Comparison of ENCODE assay signal across 8 cellular contexts in genomic region chr17:4947411-4948165, GRCh38. TPM values are rescaled to one million over a fixed set of nuclear protein-coding genes. Genes with fewer than 3 reads are reported as not detected.
A peak's percentile ranks its signal among the peaks of the same experiment; 100 is the strongest.
DNase-seq lines count a peak whose midpoint lies in the region; ATAC-seq and TF ChIP-seq lines count a peak whose summit lies in the region.

No MANE protein-coding gene starts in this region.

- TF ChIP-seq POLR2A in HCT116 (IDR thresholded peaks at IDR 0.05; ENCODE audit: borderline replicate concordance, extremely low read depth, insufficient read depth, insufficient read length) (no peak), upper lobe of left lung (IDR thresholded peaks at IDR 0.05) (no peak)

- H3K27me3 ChIP-seq in CD4-positive, CD25-positive, alpha-beta regulatory T cell (ENCODE audit: control insufficient read depth, insufficient read depth, low read length), result no peaks in the 10 kb centered on the region
- H3K27me3 ChIP-seq in HCT116 (ENCODE audit: insufficient read depth, low read length), result no peaks in the 10 kb centered on the region
- no peaks in the 10 kb centered on the region for H3K27me3 ChIP-seq in Panc1 (ENCODE audit: control insufficient read depth, insufficient read depth, low read length)
- no peaks in the 10 kb centered on the region for H3K27me3 ChIP-seq in fibroblast of lung (ENCODE audit: control insufficient read depth, insufficient read depth, low read length)
- peaks cover 3% of the 10 kb centered on the region for H3K27me3 ChIP-seq in neural cell (ENCODE audit: insufficient read depth, low read depth, low read length)
- no peaks in the 10 kb centered on the region for H3K27me3 ChIP-seq in upper lobe of left lung

- peaks cover 4% of the 10 kb centered on the region for H3K27me3 Mint-ChIP-seq in CD4-positive, CD25-positive, alpha-beta regulatory T cell
- no peaks in the 10 kb centered on the region for H3K27me3 Mint-ChIP-seq in activated T-helper 2 cell treated with anti-CD3 and anti-CD28 coated beads, Interferon-gamma antibody, Interleukin-2, Interleukin-4, amounts not matched to agents 10 μg/mL and 5 μg/mL and 100 μg/mL, durations not matched to agents 14 hours and 24 hours and 36 hours (ENCODE audit: low read depth)

- peaks cover 35% of the 10 kb centered on the region for H3K36me3 ChIP-seq in CD4-positive, CD25-positive, alpha-beta regulatory T cell (ENCODE audit: control insufficient read depth, insufficient read depth, low read length)
- peaks cover 9 to 22% of the 10 kb centered on the region in 2 experiments; a peak in 2 of 4 replicates for H3K36me3 ChIP-seq in HCT116 (ENCODE audit: control insufficient read depth in 1 of 2, insufficient read depth in 2 of 2, low read length in 2 of 2)
- H3K36me3 ChIP-seq in Panc1 (ENCODE audit: control insufficient read depth, insufficient read depth, low read length), result peaks cover 6% of the 10 kb centered on the region
- peaks cover 23% of the 10 kb centered on the region for H3K36me3 ChIP-seq in fibroblast of lung (ENCODE audit: control insufficient read depth, insufficient read depth, low read length)
- no peaks in the 10 kb centered on the region for H3K36me3 ChIP-seq in neural cell (ENCODE audit: insufficient read depth, low read length)
- peaks cover 7 to 39% (median 33%) of the 10 kb centered on the region in 4 donors for H3K36me3 ChIP-seq in upper lobe of left lung

- no peaks in the 10 kb centered on the region for H3K9me3 ChIP-seq in CD4-positive, CD25-positive, alpha-beta regulatory T cell (ENCODE audit: control insufficient read depth in 2 of 2, low read length in 2 of 2)
- H3K9me3 ChIP-seq in HCT116 (ENCODE audit: control insufficient read depth in 1 of 2, insufficient read depth in 1 of 2, low read depth in 1 of 2, low read length in 2 of 2) (no peaks in the 10 kb centered on the region), Panc1 (ENCODE audit: control insufficient read depth, insufficient read depth, low read depth, low read length) (no peaks in the 10 kb centered on the region), fibroblast of lung (ENCODE audit: control insufficient read depth, insufficient read depth, low read depth, low read length) (no peaks in the 10 kb centered on the region), neural cell (ENCODE audit: low read length) (no peaks in the 10 kb centered on the region), upper lobe of left lung (no peaks in the 10 kb centered on the region)

- H3K9me2 ChIP-seq in HCT116 (ENCODE audit: insufficient read depth), result no peaks in the 10 kb centered on the region
- no peaks in the 10 kb centered on the region for H3K9me2 ChIP-seq in neural cell (ENCODE audit: insufficient read depth, low read length)

- peak; percentile 26 to 30 for ATAC-seq in CD4-positive, CD25-positive, alpha-beta regulatory T cell (ENCODE audit: low read depth in 2 of 2)
- ATAC-seq in HCT116 (peak; percentile 19), Panc1 (peak; percentile 27), upper lobe of left lung (ENCODE audit: low FRiP score in 2 of 2) (peak; percentile 41 to 57)

- peaks cover 0 to 59% (median 35%) of the 10 kb centered on the region in 4 donors for H3K4me1 Mint-ChIP-seq in CD4-positive, CD25-positive, alpha-beta regulatory T cell
- peaks cover 45% of the 10 kb centered on the region for H3K4me1 Mint-ChIP-seq in activated T-helper 2 cell treated with anti-CD3 and anti-CD28 coated beads, Interferon-gamma antibody, Interleukin-2, Interleukin-4, amounts not matched to agents 10 μg/mL and 5 μg/mL and 100 μg/mL, durations not matched to agents 14 hours and 24 hours and 36 hours (ENCODE audit: low read depth)

- H3K79me2 ChIP-seq in HCT116 (ENCODE audit: insufficient read depth, low read length) (peaks cover 70% of the 10 kb centered on the region), fibroblast of lung (ENCODE audit: control insufficient read depth, insufficient read depth, low read length) (peaks cover 57% of the 10 kb centered on the region), neural cell (replicated peaks; ENCODE audit: insufficient read depth, low read length) (peaks cover 5% of the 10 kb centered on the region)

- POLR2A ChIA-PET in HCT116 (lab: Charles Lee) (interaction anchor here (1.4 to 4.7 kb wide), 3 partner anchors 7 to 20 kb away, joined by 5 to 45 read pairs (median 14); partner anchors contain the start of genes RNF167, SLC25A11 and SPAG7), Panc1 (lab: Charles Lee) (interaction anchor here (0.6 to 1.0 kb wide), 3 partner anchors 18 to 999 kb away, joined by 3 to 11 read pairs (median 8); no protein-coding TSS in a partner anchor)

- peak; percentile 62 to 90 (median 71) for DNase-seq in CD4-positive, CD25-positive, alpha-beta regulatory T cell
- DNase-seq in HCT116 (ENCODE audit: low read depth, low spot score), result no peak
- no peak for DNase-seq in Panc1 (ENCODE audit: low read depth, low spot score)
- peak; percentile 69 for DNase-seq in activated T-helper 2 cell treated with anti-CD3 and anti-CD28 coated beads, Interferon-gamma antibody, Interleukin-2, Interleukin-4, amounts not matched to agents 10 μg/mL and 5 μg/mL and 100 μg/mL, durations not matched to agents 14 hours and 24 hours and 36 hours (ENCODE audit: low spot score)
- DNase-seq in fibroblast of lung (ENCODE audit: low read depth in 2 of 2), result peak; percentile 55 to 58
- DNase-seq in upper lobe of left lung, result peak; percentile 62 to 94
- DNase-seq in globus pallidus (ENCODE audit: low spot score), result no peak

- peaks cover 0 to 3% (median 0%) of the 10 kb centered on the region in 7 donors for H3K9me3 Mint-ChIP-seq in CD4-positive, CD25-positive, alpha-beta regulatory T cell
- H3K9me3 Mint-ChIP-seq in activated T-helper 2 cell treated with anti-CD3 and anti-CD28 coated beads, Interferon-gamma antibody, Interleukin-2, Interleukin-4, amounts not matched to agents 10 μg/mL and 5 μg/mL and 100 μg/mL, durations not matched to agents 14 hours and 24 hours and 36 hours, result no peaks in the 10 kb centered on the region

- H3K9ac ChIP-seq in HCT116 (ENCODE audit: low read length) (peak overlapping the region; percentile 97), fibroblast of lung (ENCODE audit: insufficient read depth, low read length) (peak overlapping the region; percentile 87), neural cell (ENCODE audit: low read length) (peak overlapping the region; percentile 87)

- no peak for TF ChIP-seq CTCF in HCT116 (IDR thresholded peaks at IDR 0.05 in 2 of 3, conservative IDR thresholded peaks at IDR 0.05 in 1 of 3; ENCODE audit: borderline replicate concordance in 1 of 3, insufficient read depth in 1 of 3, low read depth in 2 of 3, low read length in 2 of 3)
- TF ChIP-seq CTCF in Panc1 (IDR thresholded peaks at IDR 0.05), result no peak
- no peak for TF ChIP-seq CTCF in fibroblast of lung (conservative IDR thresholded peaks at IDR 0.05 in 1 of 2, IDR thresholded peaks at IDR 0.05 in 1 of 2; ENCODE audit: low read depth in 1 of 2, low read length in 2 of 2)
- no peak for TF ChIP-seq CTCF in neural cell (IDR thresholded peaks at IDR 0.05; ENCODE audit: poor library complexity, severe bottlenecking)
- TF ChIP-seq CTCF in upper lobe of left lung (IDR thresholded peaks at IDR 0.05), result no peak

- BruUV-seq in HCT116 (replicated peaks; lab: Mats Ljungman, UMichigan) (no TSS peak), Panc1 (replicated peaks; lab: Mats Ljungman, UMichigan) (no TSS peak)

- peak overlapping the region; percentile 95 to 99 (median 98) for H3K4me3 Mint-ChIP-seq in CD4-positive, CD25-positive, alpha-beta regulatory T cell
- H3K4me3 Mint-ChIP-seq in activated T-helper 2 cell treated with anti-CD3 and anti-CD28 coated beads, Interferon-gamma antibody, Interleukin-2, Interleukin-4, amounts not matched to agents 10 μg/mL and 5 μg/mL and 100 μg/mL, durations not matched to agents 14 hours and 24 hours and 36 hours (ENCODE audit: low read depth), result peak overlapping the region; percentile 100

- intact Hi-C loops in HCT116 (cut with micrococcal nuclease), result loop anchor here (1.0 to 5.0 kb wide), 2 partner anchors 7 to 40 kb away; partner anchors contain the start of genes CAMTA2, RNF167 and SLC25A11
- intact Hi-C loops in Panc1 (cut with micrococcal nuclease; ENCODE audit: unreplicated experiment), result no loop called here
- intact Hi-C loops in activated T-helper 2 cell treated with anti-CD3 and anti-CD28 coated beads, Interferon-gamma antibody, Interleukin-2, Interleukin-4, amounts not matched to agents 10 μg/mL and 5 μg/mL and 100 μg/mL, durations not matched to agents 14 hours and 24 hours and 36 hours (cut with micrococcal nuclease), result loop anchor here (1.0 to 10.0 kb wide), 4 partner anchors 7 to 583 kb away; partner anchors contain the start of genes ARRB2, RNF167, SLC25A11 and SPAG7

- TF ChIP-seq EP300 in neural cell (conservative IDR thresholded peaks at IDR 0.05; ENCODE audit: poor library complexity, severe bottlenecking), result no peak
- TF ChIP-seq EP300 in upper lobe of left lung (IDR thresholded peaks at IDR 0.05), result no peak

- CTCF ChIA-PET in HCT116 (lab: Charles Lee) (interaction anchor here (1.4 kb wide), 1 partner anchor 7 kb away, joined by 3 read pairs; the partner anchor contains the start of genes RNF167 and SLC25A11), Panc1 (lab: Charles Lee) (no interaction called here)

- H4K20me1 ChIP-seq in HCT116 (ENCODE audit: insufficient read depth), result peaks cover 12% of the 10 kb centered on the region; the same call in 1 of the 2 replicates
- H4K20me1 ChIP-seq in fibroblast of lung (ENCODE audit: control insufficient read depth, extremely low read depth, insufficient read depth, low read length), result peaks cover 2% of the 10 kb centered on the region
- H4K20me1 ChIP-seq in neural cell (ENCODE audit: insufficient read depth), result no peaks in the 10 kb centered on the region

- 1 to 3% methylated on average over 6 to 38 of the region's 56 CpGs for WGBS in upper lobe of left lung, 2 donors

- no peaks in the 10 kb centered on the region for H3F3A ChIP-seq in neural cell (ENCODE audit: insufficient read depth, low read length, poor library complexity, severe bottlenecking)

- TF ChIP-seq RAD21 in HCT116 (IDR thresholded peaks at IDR 0.05; ENCODE audit: low read depth), result no peak
- no peak for TF ChIP-seq RAD21 in neural cell (conservative IDR thresholded peaks at IDR 0.05)

- H3K4me1 ChIP-seq in CD4-positive, CD25-positive, alpha-beta regulatory T cell (ENCODE audit: control insufficient read depth, insufficient read depth, low read length, poor library complexity, severe bottlenecking), result peaks cover 64% of the 10 kb centered on the region
- peaks cover 35 to 63% of the 10 kb centered on the region in 2 experiments for H3K4me1 ChIP-seq in HCT116 (ENCODE audit: control insufficient read depth in 1 of 2, insufficient read depth in 2 of 2, low read length in 2 of 2)
- H3K4me1 ChIP-seq in Panc1 (ENCODE audit: control insufficient read depth, insufficient read depth, low read length), result peaks cover 41% of the 10 kb centered on the region
- H3K4me1 ChIP-seq in fibroblast of lung (ENCODE audit: control insufficient read depth, extremely low read depth, insufficient read depth, low read length), result peaks cover 23% of the 10 kb centered on the region
- H3K4me1 ChIP-seq in upper lobe of left lung, result peaks cover 47 to 66% (median 55%) of the 10 kb centered on the region in 4 donors

- H3K4me3 ChIP-seq in CD4-positive, CD25-positive, alpha-beta regulatory T cell (ENCODE audit: low read depth, low read length), result peak overlapping the region; percentile 96
- H3K4me3 ChIP-seq in HCT116 (replicated peaks in 1 of 2; ENCODE audit: low read depth in 1 of 2, low read length in 2 of 2), result peak overlapping the region; percentile 96 to 97
- peak overlapping the region; percentile 83 to 85 for H3K4me3 ChIP-seq in Panc1 (ENCODE audit: low read depth in 2 of 2, low read length in 2 of 2)
- peak overlapping the region; percentile 97 to 98 (median 97) for H3K4me3 ChIP-seq in fibroblast of lung (replicated peaks in 1 of 4; ENCODE audit: control extremely low read depth in 1 of 4, insufficient read depth in 1 of 4, low read depth in 3 of 4, low read length in 4 of 4)
- peak overlapping the region; percentile 99 for H3K4me3 ChIP-seq in neural cell (ENCODE audit: low read length)
- peak overlapping the region; percentile 95 to 100 (median 97) for H3K4me3 ChIP-seq in upper lobe of left lung

- H3K27ac Mint-ChIP-seq in CD4-positive, CD25-positive, alpha-beta regulatory T cell, result peak overlapping the region; percentile 82 to 97 (median 95)
- H3K27ac Mint-ChIP-seq in activated T-helper 2 cell treated with anti-CD3 and anti-CD28 coated beads, Interferon-gamma antibody, Interleukin-2, Interleukin-4, amounts not matched to agents 10 μg/mL and 5 μg/mL and 100 μg/mL, durations not matched to agents 14 hours and 24 hours and 36 hours, result peak overlapping the region; percentile 95

- H3K27ac ChIP-seq in CD4-positive, CD25-positive, alpha-beta regulatory T cell (ENCODE audit: insufficient read depth, low read length, poor library complexity, severe bottlenecking), result peak overlapping the region; percentile 97
- peak overlapping the region; percentile 99 for H3K27ac ChIP-seq in HCT116 (ENCODE audit: low read depth, low read length)
- H3K27ac ChIP-seq in Panc1 (ENCODE audit: low read length), result peak overlapping the region; percentile 94
- peak overlapping the region; percentile 93 for H3K27ac ChIP-seq in fibroblast of lung (ENCODE audit: insufficient read depth, low read length)
- H3K27ac ChIP-seq in neural cell (ENCODE audit: low read length), result peak overlapping the region; percentile 82
- H3K27ac ChIP-seq in upper lobe of left lung, result peak overlapping the region; percentile 97 to 100 (median 98)

- in situ Hi-C loops in Panc1 (cut with HindIII; ENCODE audit: low pct_unique_long_range_greater_than_20kb, low sequenced_read_pairs), result no loop called here

- RAD21 ChIA-PET in HCT116 (lab: Charles Lee; ENCODE audit: low non-redundant PET in 1 of 2, low total read pairs in 2 of 2, uncharacterized antibody in 2 of 2, unreplicated experiment in 2 of 2), result interaction anchor here in 1 of 2 experiments (1.1 kb wide), 1 partner anchor 20 kb away, joined by 3 read pairs; the partner anchor contains the start of gene SPAG7

- peaks cover 23% of the 10 kb centered on the region for H3K36me3 Mint-ChIP-seq in CD4-positive, CD25-positive, alpha-beta regulatory T cell
- peaks cover 50% of the 10 kb centered on the region for H3K36me3 Mint-ChIP-seq in activated T-helper 2 cell treated with anti-CD3 and anti-CD28 coated beads, Interferon-gamma antibody, Interleukin-2, Interleukin-4, amounts not matched to agents 10 μg/mL and 5 μg/mL and 100 μg/mL, durations not matched to agents 14 hours and 24 hours and 36 hours (ENCODE audit: low read depth)

- no peak overlapping the region for H2AFZ ChIP-seq in HCT116 (ENCODE audit: low read depth, low read length, poor library complexity, severe bottlenecking)
- H2AFZ ChIP-seq in fibroblast of lung (ENCODE audit: low read length), result no peak overlapping the region
- peak overlapping the region; percentile 56 for H2AFZ ChIP-seq in neural cell (ENCODE audit: low read depth, low read length)

- H3K4me2 ChIP-seq in HCT116 (ENCODE audit: low read length) (peak overlapping the region; percentile 100), fibroblast of lung (ENCODE audit: extremely low read depth, insufficient read depth, low read length) (peak overlapping the region; percentile 71), neural cell (ENCODE audit: low read length) (peak overlapping the region; percentile 76)

RNA-seq across cellular contexts. Expression of gene PFN1, which starts 0.7 kb away (rescaled TPM):
- 865 TPM for total RNA-seq in CD4-positive, CD25-positive, alpha-beta regulatory T cell
- polyA plus RNA-seq in CD4-positive, CD25-positive, alpha-beta regulatory T cell, result 1,000 to 10,000 TPM; 2,018 to 2,804 (median 2,386) TPM
- total RNA-seq in HCT116 (2021; ENCODE audit: unreplicated experiment) (1,213 TPM), Panc1 (2021; ENCODE audit: unreplicated experiment) (1,074 TPM), fibroblast of lung (258 and 422 TPM in 2 replicates), upper lobe of left lung (100 to 1,000 TPM; 403 to 814 (median 641) TPM)
- polyA plus RNA-seq in HCT116 (2012), result 1,800 and 2,181 TPM in 2 replicates
- 3,457 TPM for polyA plus RNA-seq in Panc1 (2012; ENCODE audit: insufficient read length)
- 1,460 and 1,475 TPM in 2 replicates for total RNA-seq in activated T-helper 2 cell treated with anti-CD3 and anti-CD28 coated beads, Interferon-gamma antibody, Interleukin-2, Interleukin-4, amounts not matched to agents 10 μg/mL and 5 μg/mL and 100 μg/mL, durations not matched to agents 14 hours and 24 hours and 36 hours
- polyA plus RNA-seq in fibroblast of lung (870 and 1,199 TPM in 2 replicates), neural cell (145 and 230 TPM in 2 replicates)
- polyA plus RNA-seq in fibroblast of lung (2012), result 1,472 and 2,070 TPM in 2 replicates
- polyA minus RNA-seq in fibroblast of lung (ENCODE audit: low replicate concordance) (622 and 777 TPM in 2 replicates), neural cell (72.3 and 78.0 TPM in 2 replicates)

RNA-seq across cellular contexts. Expression of gene ENO3, which starts 3.3 kb away (rescaled TPM):
- 11.7 TPM for total RNA-seq in CD4-positive, CD25-positive, alpha-beta regulatory T cell
- polyA plus RNA-seq in CD4-positive, CD25-positive, alpha-beta regulatory T cell, result 1 to 10 TPM in 1 of 4 donors, under 1 TPM in 3; 0.29 to 1.6 (median 0.41) TPM
- total RNA-seq in HCT116 (2021; ENCODE audit: unreplicated experiment) (24.6 TPM), Panc1 (2021; ENCODE audit: unreplicated experiment) (23.4 TPM), fibroblast of lung (1.8 and 4.3 TPM in 2 replicates), upper lobe of left lung (10 to 100 TPM in 3 of 6 donors, 1 to 10 TPM in 3; 4.3 to 49.2 (median 10.6) TPM)
- polyA plus RNA-seq in HCT116 (2012), result 23.5 and 26.1 TPM in 2 replicates
- polyA plus RNA-seq in Panc1 (2012; ENCODE audit: insufficient read length), result 45.8 TPM
- total RNA-seq in activated T-helper 2 cell treated with anti-CD3 and anti-CD28 coated beads, Interferon-gamma antibody, Interleukin-2, Interleukin-4, amounts not matched to agents 10 μg/mL and 5 μg/mL and 100 μg/mL, durations not matched to agents 14 hours and 24 hours and 36 hours, result 45.7 and 47.9 TPM in 2 replicates
- polyA plus RNA-seq in fibroblast of lung (2.0 and 2.3 TPM in 2 replicates), neural cell (0.54 and 2.3 TPM in 2 replicates)
- 3.4 and 3.8 TPM in 2 replicates for polyA plus RNA-seq in fibroblast of lung (2012)
- polyA minus RNA-seq in fibroblast of lung (ENCODE audit: low replicate concordance) (2.3 TPM in 1 of 2 replicates, not detected in the other), neural cell (0.97 TPM in 1 of 2 replicates, not detected in the other)

RNA-seq across cellular contexts. Expression of gene RNF167, which starts 7.5 kb away (rescaled TPM):
- 105 TPM for total RNA-seq in CD4-positive, CD25-positive, alpha-beta regulatory T cell
- polyA plus RNA-seq in CD4-positive, CD25-positive, alpha-beta regulatory T cell, result 10 to 100 TPM; 31.5 to 58.2 (median 45.9) TPM
- total RNA-seq in HCT116 (2021; ENCODE audit: unreplicated experiment), result 105 TPM
- polyA plus RNA-seq in HCT116 (2012), result 98.7 and 129 TPM in 2 replicates
- 95.8 TPM for total RNA-seq in Panc1 (2021; ENCODE audit: unreplicated experiment)
- polyA plus RNA-seq in Panc1 (2012; ENCODE audit: insufficient read length), result 113 TPM
- 112 and 126 TPM in 2 replicates for total RNA-seq in activated T-helper 2 cell treated with anti-CD3 and anti-CD28 coated beads, Interferon-gamma antibody, Interleukin-2, Interleukin-4, amounts not matched to agents 10 μg/mL and 5 μg/mL and 100 μg/mL, durations not matched to agents 14 hours and 24 hours and 36 hours
- total RNA-seq in fibroblast of lung, result 13.6 and 22.8 TPM in 2 replicates
- 52.6 and 83.5 TPM in 2 replicates for polyA plus RNA-seq in fibroblast of lung
- polyA plus RNA-seq in fibroblast of lung (2012), result 67.1 and 105 TPM in 2 replicates
- polyA minus RNA-seq in fibroblast of lung (ENCODE audit: low replicate concordance), result 97.9 and 127 TPM in 2 replicates
- 52.5 and 64.1 TPM in 2 replicates for polyA plus RNA-seq in neural cell
- polyA minus RNA-seq in neural cell, result 33.3 and 40.9 TPM in 2 replicates
- 100 to 1,000 TPM in 2 of 6 donors, 10 to 100 TPM in 4; 41.9 to 130 (median 72.9) TPM for total RNA-seq in upper lobe of left lung

RNA-seq across cellular contexts. Expression of gene SLC25A11, which starts 7.7 kb away (rescaled TPM):
- 22.6 TPM for total RNA-seq in CD4-positive, CD25-positive, alpha-beta regulatory T cell
- 10 to 100 TPM; 69.3 to 78.4 (median 74.4) TPM for polyA plus RNA-seq in CD4-positive, CD25-positive, alpha-beta regulatory T cell
- total RNA-seq in HCT116 (2021; ENCODE audit: unreplicated experiment) (75.1 TPM), Panc1 (2021; ENCODE audit: unreplicated experiment) (65.9 TPM), fibroblast of lung (50.3 and 59.3 TPM in 2 replicates), upper lobe of left lung (10 to 100 TPM; 37.5 to 69.2 (median 47.9) TPM)
- polyA plus RNA-seq in HCT116 (2012), result 78.4 and 79.1 TPM in 2 replicates
- polyA plus RNA-seq in Panc1 (2012; ENCODE audit: insufficient read length), result 85.2 TPM
- total RNA-seq in activated T-helper 2 cell treated with anti-CD3 and anti-CD28 coated beads, Interferon-gamma antibody, Interleukin-2, Interleukin-4, amounts not matched to agents 10 μg/mL and 5 μg/mL and 100 μg/mL, durations not matched to agents 14 hours and 24 hours and 36 hours, result 91.4 and 103 TPM in 2 replicates
- polyA plus RNA-seq in fibroblast of lung (29.2 and 45.8 TPM in 2 replicates), neural cell (140 and 172 TPM in 2 replicates)
- polyA plus RNA-seq in fibroblast of lung (2012), result 40.3 and 62.5 TPM in 2 replicates
- polyA minus RNA-seq in fibroblast of lung (ENCODE audit: low replicate concordance) (99.6 and 148 TPM in 2 replicates), neural cell (66.2 and 91.5 TPM in 2 replicates)

RNA-seq across cellular contexts. Expression of gene GP1BA, which starts 15.5 kb away (rescaled TPM):
- total RNA-seq in CD4-positive, CD25-positive, alpha-beta regulatory T cell, result 1.9 TPM
- polyA plus RNA-seq in CD4-positive, CD25-positive, alpha-beta regulatory T cell, result under 1 TPM in 2 of 4 donors, not detected in 2; 0.07 to 0.22 TPM
- not detected for total RNA-seq in HCT116 (2021; ENCODE audit: unreplicated experiment)
- polyA plus RNA-seq in HCT116 (2012), result 2.5 TPM in 2 replicates
- 0.15 TPM for total RNA-seq in Panc1 (2021; ENCODE audit: unreplicated experiment)
- polyA plus RNA-seq in Panc1 (2012; ENCODE audit: insufficient read length), result 0.52 TPM
- not detected in 2 replicates for total RNA-seq in activated T-helper 2 cell treated with anti-CD3 and anti-CD28 coated beads, Interferon-gamma antibody, Interleukin-2, Interleukin-4, amounts not matched to agents 10 μg/mL and 5 μg/mL and 100 μg/mL, durations not matched to agents 14 hours and 24 hours and 36 hours
- total RNA-seq in fibroblast of lung, result not detected in 2 replicates
- polyA plus RNA-seq in fibroblast of lung, result not detected in 2 replicates
- 0.23 and 0.33 TPM in 2 replicates for polyA plus RNA-seq in fibroblast of lung (2012)
- polyA minus RNA-seq in fibroblast of lung (ENCODE audit: low replicate concordance), result not detected in 2 replicates
- polyA plus RNA-seq in neural cell, result not detected in 2 replicates
- polyA minus RNA-seq in neural cell, result not detected in 2 replicates
- total RNA-seq in upper lobe of left lung, result 1 to 10 TPM in 1 of 6 donors, under 1 TPM in 4, not detected in 1; 0.23 to 1.4 (median 0.59) TPM

Comparison
In these comparisons a context has a peak if more than half of its experiments do, and no peak if none do; other contexts are left out.
1. DNase-seq: peak in CD4-positive, CD25-positive, alpha-beta regulatory T cell (3 of 3), activated T-helper 2 cell treated with anti-CD3 and anti-CD28 coated beads, Interferon-gamma antibody, Interleukin-2, Interleukin-4, amounts not matched to agents 10 μg/mL and 5 μg/mL and 100 μg/mL, durations not matched to agents 14 hours and 24 hours and 36 hours (single experiment), fibroblast of lung (2 of 2) and upper lobe of left lung (2 of 2); none in HCT116 (single experiment), Panc1 (single experiment) and globus pallidus (single experiment).
2. Peak in every context shown above with its lines, with median percentiles within 50 percentile points of each other: ATAC-seq, H3K27ac ChIP-seq, H3K4me3 ChIP-seq, H3K4me2 ChIP-seq and H3K9ac ChIP-seq.